ENCODE assay signal across 21 cellular contexts in genomic region chr14:101739446-101740141, GRCh38.
"Had no signal": no experiment of that assay in that cellular context is flagged by ENCODE, and none has a peak within 500 bp of the region (broad histone marks: within the 10 kb centered on the region; RNA-seq: fewer than 3 reads in every experiment).

No MANE protein-coding gene starts in this region.

- H3K4me3 ChIP-seq: ascending aorta, left lung, sigmoid colon, SJSA1, smooth muscle cell, tibial artery had no signal

- H3K27me3 ChIP-seq: ascending aorta, left lung, sigmoid colon, SJSA1 had no signal

- ATAC-seq: activated naive CD4-positive, alpha-beta T cell treated with anti-CD3 and anti-CD28 coated beads, Interleukin-2, amount 50 U/mL, for 72 hours; esophagus mucosa; left lung had no signal

- H3K4me1 Mint-ChIP-seq: nephron had no signal

- H3K4me3 Mint-ChIP-seq: nephron; stimulated activated naive CD8-positive, alpha-beta T cell treated with anti-CD3 and anti-CD28 coated beads, Interleukin-15, Interleukin-2, amounts not matched to agents 100 ng/mL and 50 ng/mL, for 24 hours had no signal

- H3K27me3 Mint-ChIP-seq: stimulated activated naive CD8-positive, alpha-beta T cell treated with anti-CD3 and anti-CD28 coated beads, Interleukin-15, Interleukin-2, amounts not matched to agents 100 ng/mL and 50 ng/mL, for 24 hours had no signal

- H3K9me3 ChIP-seq: ascending aorta had no signal

- H3K27ac Mint-ChIP-seq: activated naive CD4-positive, alpha-beta T cell treated with anti-CD3 and anti-CD28 coated beads, Interleukin-2, amount 50 U/mL, for 72 hours; nephron; stimulated activated naive CD8-positive, alpha-beta T cell treated with anti-CD3 and anti-CD28 coated beads, Interleukin-15, Interleukin-2, amounts not matched to agents 100 ng/mL and 50 ng/mL, for 24 hours had no signal

- H3K27ac ChIP-seq: ascending aorta, left lung, sigmoid colon, SJSA1, tibial artery, WERI-Rb-1 had no signal

- H3K4me1 ChIP-seq: ascending aorta, sigmoid colon, SJSA1, tibial artery had no signal

- DNase-seq: activated gamma-delta T cell treated with Interleukin-2 at 50 U/mL for 16 hours; activated T-cell treated with anti-CD3 and anti-CD28 coated beads, Interleukin-2, amount 50 U/mL, for 1 hour; cerebellar nuclear complex; effector CD4-positive, alpha-beta T cell; glutamatergic neuron; left lung; midbrain; occipital lobe; sigmoid colon; stimulated activated CD4-positive, alpha-beta T cell treated with anti-CD3 and anti-CD28 coated beads, Interleukin-4, amount 100 ng/mL, for 1 hour; substantia nigra; T-helper 1 cell; tibial artery; WERI-Rb-1 had no signal

- H3K36me3 ChIP-seq: ascending aorta, left lung, sigmoid colon, SJSA1, tibial artery, WERI-Rb-1 had no signal

- H3K4me2 ChIP-seq: smooth muscle cell had no signal
